8 cellular contexts compared by ENCODE assay signal in genomic region chr19:53192771-53193533, GRCh38. TPM values are rescaled to one million over a fixed set of nuclear protein-coding genes. Genes with fewer than 3 reads are reported as not detected.
DNase-seq lines count a peak whose midpoint lies in the region; ATAC-seq and TF ChIP-seq lines count a peak whose summit lies in the region.

ZNF665 (minus strand) TSS chr19:53193358; CDS start chr19:53182898, 10,460 bp downstream.

- H3K9me3 Mint-ChIP-seq in activated CD4-positive, alpha-beta T cell treated with anti-CD3 and anti-CD28 coated beads, Interleukin-2, amount 10 ng/mL, durations not matched to agents 7 days and 5 days, result peaks cover 36% of the 10 kb centered on the region

- CTCF ChIA-PET in activated CD4-positive, alpha-beta T cell treated with anti-CD3 and anti-CD28 coated beads, Interleukin-2, amount 10 ng/mL, durations not matched to agents 7 days and 5 days (lab: Charles Lee), result no interaction called here

- H3K4me3 Mint-ChIP-seq in activated CD4-positive, alpha-beta T cell treated with anti-CD3 and anti-CD28 coated beads, Interleukin-2, amount 10 ng/mL, durations not matched to agents 7 days and 5 days, result peak within 1 kb of the TSS; percentile 88

- intact Hi-C loops in left colon (cut with DNase I, micrococcal nuclease), result no loop called here

- peak; percentile 41 for TF ChIP-seq POLR2A in GM15510 (IDR thresholded peaks at IDR 0.05; ENCODE audit: borderline replicate concordance, extremely low read depth, insufficient read length)

- H3K27ac Mint-ChIP-seq in activated CD4-positive, alpha-beta T cell treated with anti-CD3 and anti-CD28 coated beads, Interleukin-2, amount 10 ng/mL, durations not matched to agents 7 days and 5 days, result peak within 1 kb of the TSS; percentile 96

- ATAC-seq in left colon, result peak; percentile 79
- ATAC-seq in GM18520 (IDR thresholded peaks at IDR 0.05; ENCODE audit: unreplicated experiment), result no peak

- peaks cover 44% of the 10 kb centered on the region for H3K4me1 Mint-ChIP-seq in activated CD4-positive, alpha-beta T cell treated with anti-CD3 and anti-CD28 coated beads, Interleukin-2, amount 10 ng/mL, durations not matched to agents 7 days and 5 days

- peaks cover 46% of the 10 kb centered on the region for H3K36me3 Mint-ChIP-seq in activated CD4-positive, alpha-beta T cell treated with anti-CD3 and anti-CD28 coated beads, Interleukin-2, amount 10 ng/mL, durations not matched to agents 7 days and 5 days (ENCODE audit: low read depth)

- peak; percentile 80 to 81 for DNase-seq in NCI-H1930 (lab: John Stamatoyannopoulos, UW)
- DNase-seq in activated CD4-positive, alpha-beta T cell treated with anti-CD3 and anti-CD28 coated beads, Interleukin-2, amount 10 ng/mL, durations not matched to agents 7 days and 5 days, result peak; percentile 92
- DNase-seq in dedifferentiated amniotic fluid mesenchymal stem cell (ENCODE audit: extremely low spot score), result peak; percentile 21
- DNase-seq in left colon, result peak; percentile 84 to 93
- DNase-seq in stimulated activated CD4-positive, alpha-beta T cell treated with anti-CD3 and anti-CD28 coated beads, Interleukin-15, amount 100 ng/mL, for 24 hours, result peak; percentile 85
- DNase-seq in SHP77 treated with DMSO at 0.1 percent for 48 hours (lab: John Stamatoyannopoulos, UW), result no peak

- no peaks in the 10 kb centered on the region for H3K27me3 Mint-ChIP-seq in activated CD4-positive, alpha-beta T cell treated with anti-CD3 and anti-CD28 coated beads, Interleukin-2, amount 10 ng/mL, durations not matched to agents 7 days and 5 days

- POLR2A ChIA-PET in activated CD4-positive, alpha-beta T cell treated with anti-CD3 and anti-CD28 coated beads, Interleukin-2, amount 10 ng/mL, durations not matched to agents 7 days and 5 days (lab: Charles Lee), result no interaction called here

RNA-seq across cellular contexts. Expression of gene ZNF665, which starts in this region (rescaled TPM):
- 1 to 10 TPM; 4.0 to 5.0 TPM for total RNA-seq in activated CD4-positive, alpha-beta T cell treated with anti-CD3 and anti-CD28 coated beads, Interleukin-2, amount 10 ng/mL, durations not matched to agents 7 days and 5 days
- 1 to 10 TPM; 1.8 to 2.0 TPM for total RNA-seq in left colon
